9 cellular contexts compared by ENCODE assay signal in genomic region chr11:12126352-12127019, GRCh38. TPM values are rescaled to one million over a fixed set of nuclear protein-coding genes. Genes with fewer than 3 reads are reported as not detected.
DNase-seq lines count a peak whose midpoint lies in the region; ATAC-seq and TF ChIP-seq lines count a peak whose summit lies in the region.
"Had no signal": no experiment of that assay in that cellular context is flagged by ENCODE, and none has a peak within 500 bp of the region (broad histone marks: within the 10 kb centered on the region; RNA-seq: fewer than 3 reads in every experiment).

No MANE protein-coding gene starts in this region.

- intact Hi-C loops in HCT116 (cut with micrococcal nuclease): no loop called here

- H3K9me3 ChIP-seq in HCT116 (ENCODE audit: control insufficient read depth in 1 of 2, insufficient read depth in 1 of 2, low read depth in 1 of 2, low read length in 2 of 2) (no peaks in the 10 kb centered on the region), adipocyte (ENCODE audit: control insufficient read depth, low read length) (no peaks in the 10 kb centered on the region)
- H3K9me3 ChIP-seq in effector memory CD4-positive, alpha-beta T cell (ENCODE audit: control insufficient read depth, low read length): no peaks in the 10 kb centered on the region

- H3K4me3 ChIP-seq in AG04449 (ENCODE audit: low read depth, low read length) (no peak overlapping the region), HCT116 (replicated peaks in 1 of 2; ENCODE audit: low read depth in 1 of 2, low read length in 2 of 2) (no peak overlapping the region), adipocyte (ENCODE audit: low read length) (no peak overlapping the region)
- H3K4me3 ChIP-seq in effector memory CD4-positive, alpha-beta T cell (ENCODE audit: insufficient read depth, low read depth, low read length, poor library complexity, severe bottlenecking): no peak overlapping the region
- H3K4me3 ChIP-seq: SK-N-MC had no signal

- H2AFZ ChIP-seq in HCT116 (ENCODE audit: low read depth, low read length, poor library complexity, severe bottlenecking): no peak overlapping the region

- TF ChIP-seq RAD21 in HCT116 (IDR thresholded peaks at IDR 0.05; ENCODE audit: low read depth): no peak

- RAD21 ChIA-PET in HCT116 (lab: Charles Lee; ENCODE audit: low non-redundant PET in 1 of 2, low total read pairs in 2 of 2, uncharacterized antibody in 2 of 2, unreplicated experiment in 2 of 2): interaction anchor here in 1 of 2 experiments (1.5 kb wide), 1 partner anchor 155 kb away, joined by 3 read pairs; no protein-coding TSS in a partner anchor

- H3K27me3 ChIP-seq in HCT116 (ENCODE audit: insufficient read depth, low read length) (no peaks in the 10 kb centered on the region), adipocyte (replicated peaks; ENCODE audit: control insufficient read depth, insufficient read depth, low read length) (no peaks in the 10 kb centered on the region)
- no peaks in the 10 kb centered on the region for H3K27me3 ChIP-seq in effector memory CD4-positive, alpha-beta T cell (replicated peaks; ENCODE audit: control insufficient read depth, insufficient read depth, low read length, poor library complexity, severe bottlenecking)

- no TSS peak for BruUV-seq in HCT116 (replicated peaks; lab: Mats Ljungman, UMichigan)

- peak overlapping the region; percentile 36; the same call in 1 of the 2 replicates for H3K27ac ChIP-seq in HCT116 (ENCODE audit: low read depth, low read length)
- H3K27ac ChIP-seq in effector memory CD4-positive, alpha-beta T cell (ENCODE audit: insufficient read depth, low read length, poor library complexity, severe bottlenecking): no peak overlapping the region
- H3K27ac ChIP-seq: SK-N-MC had no signal

- peak overlapping the region; percentile 65 for H3K4me2 ChIP-seq in HCT116 (ENCODE audit: low read length)

- H3K36me3 ChIP-seq in HCT116 (ENCODE audit: control insufficient read depth in 1 of 2, insufficient read depth in 2 of 2, low read length in 2 of 2) (no peaks in the 10 kb centered on the region), adipocyte (ENCODE audit: control insufficient read depth, insufficient read depth, low read length, severe bottlenecking) (no peaks in the 10 kb centered on the region)
- no peaks in the 10 kb centered on the region for H3K36me3 ChIP-seq in effector memory CD4-positive, alpha-beta T cell (ENCODE audit: control insufficient read depth, insufficient read depth, low read length)

- H3K9me2 ChIP-seq in HCT116 (ENCODE audit: insufficient read depth): no peaks in the 10 kb centered on the region

- CTCF ChIA-PET in AG04449 (lab: Yijun Ruan, JAX): interaction anchor here (0.6 to 1.8 kb wide), 9 partner anchors 9 to 156 kb away, joined by 3 to 6 read pairs (median 4); no protein-coding TSS in a partner anchor
- CTCF ChIA-PET in HCT116 (lab: Charles Lee): interaction anchor here (0.9 to 1.0 kb wide), 2 partner anchors 79 to 155 kb away, joined by 3 to 4 read pairs; no protein-coding TSS in a partner anchor

- POLR2A ChIA-PET in AG04449 (lab: Yijun Ruan, JAX) (interaction anchor here (0.6 to 1.6 kb wide), 9 partner anchors 8 to 92 kb away, joined by 3 to 5 read pairs (median 4); partner anchors contain the start of gene MICAL2), HCT116 (lab: Charles Lee) (interaction anchor here (1.0 to 1.4 kb wide), 5 partner anchors 16 to 39 kb away, joined by 3 to 5 read pairs (median 3); partner anchors contain the start of gene MICAL2)

- H3K9ac ChIP-seq in HCT116 (ENCODE audit: low read length): peak overlapping the region; percentile 38
- no peak overlapping the region for H3K9ac ChIP-seq in adipocyte (ENCODE audit: low read length)

- no peak for TF ChIP-seq POLR2A in HCT116 (IDR thresholded peaks at IDR 0.05; ENCODE audit: borderline replicate concordance, extremely low read depth, insufficient read depth, insufficient read length)

- no peaks in the 10 kb centered on the region for H4K20me1 ChIP-seq in HCT116 (ENCODE audit: insufficient read depth)

- DNase-seq in AG04449 (ENCODE audit: low read depth, low spot score) (peak; percentile 49), HCT116 (ENCODE audit: low read depth, low spot score) (no peak), adipocyte (ENCODE audit: low read depth) (peak; percentile 78), islet precursor cell (peak; percentile 90), anterior cingulate cortex (lab: John Stamatoyannopoulos, UW) (no peak)
- no peak for DNase-seq in effector memory CD4-positive, alpha-beta T cell

- peaks cover 7% of the 10 kb centered on the region; the same call in 1 of the 2 replicates for H3K79me2 ChIP-seq in HCT116 (ENCODE audit: insufficient read depth, low read length)

- peaks cover 19 to 56% of the 10 kb centered on the region in 2 experiments for H3K4me1 ChIP-seq in HCT116 (ENCODE audit: control insufficient read depth in 1 of 2, insufficient read depth in 2 of 2, low read length in 2 of 2)
- peaks cover 25% of the 10 kb centered on the region for H3K4me1 ChIP-seq in adipocyte (ENCODE audit: control insufficient read depth, insufficient read depth, low read length)
- no peaks in the 10 kb centered on the region for H3K4me1 ChIP-seq in effector memory CD4-positive, alpha-beta T cell (ENCODE audit: control insufficient read depth, insufficient read depth, low read length, poor library complexity, severe bottlenecking)

- TF ChIP-seq CTCF in AG04449 (IDR thresholded peaks at IDR 0.05; ENCODE audit: insufficient read depth, low read length, missing control alignments) (peak; percentile 13), HCT116 (IDR thresholded peaks at IDR 0.05 in 2 of 3, conservative IDR thresholded peaks at IDR 0.05 in 1 of 3; ENCODE audit: borderline replicate concordance in 1 of 3, insufficient read depth in 1 of 3, low read depth in 2 of 3, low read length in 2 of 3) (0 out of 6 replicates have a peak, but pooled peaks of 1 of the 3 experiments have one; percentile 12)

- no peak for ATAC-seq in HCT116
- ATAC-seq in GM18502 (IDR thresholded peaks at IDR 0.05; ENCODE audit: poor library complexity, unreplicated experiment): no peak
- no peak for ATAC-seq in HG03521 (IDR thresholded peaks at IDR 0.05; ENCODE audit: unreplicated experiment)

TF ChIP-seq in HCT116, 20 proteins besides CTCF, POLR2A, EP300 and RAD21 (continues in another document):
- TF ChIP-seq CEBPB (IDR thresholded peaks at IDR 0.05; ENCODE audit: low read depth) (peak; percentile 89), YY1 (IDR thresholded peaks at IDR 0.05; ENCODE audit: extremely low read depth, insufficient replicate concordance, low read depth, low read length) (no peak), SP1 (IDR thresholded peaks at IDR 0.05; ENCODE audit: low read depth) (peak; percentile 55), ZBTB33 (IDR thresholded peaks at IDR 0.05; ENCODE audit: extremely low read depth, insufficient replicate concordance, low read length) (no peak), TCF7L2 (IDR thresholded peaks at IDR 0.05; ENCODE audit: borderline replicate concordance, extremely low read depth, insufficient read depth, insufficient read length) (no peak), SIN3A (IDR thresholded peaks at IDR 0.05; ENCODE audit: low read depth) (no peak), JUND (IDR thresholded peaks at IDR 0.05) (no peak), ATF3 (IDR thresholded peaks at IDR 0.05) (no peak), MAX (IDR thresholded peaks at IDR 0.05) (0 out of 2 replicates have a peak, but pooled peaks have one; percentile 42), SRF (IDR thresholded peaks at IDR 0.05; ENCODE audit: low read depth) (no peak), ZNF274 (IDR thresholded peaks at IDR 0.05; ENCODE audit: low read depth, low read length) (no peak)

RNA-seq across cellular contexts. Expression of gene MICAL2, which starts 16.1 kb away (rescaled TPM):
- 37.4 TPM for total RNA-seq in HCT116 (2021; ENCODE audit: unreplicated experiment)
- 31.3 and 42.8 TPM in 2 replicates for polyA plus RNA-seq in HCT116 (2012)

Comparison
In these comparisons a context has a peak if more than half of its experiments do, and no peak if none do; other contexts are left out.
1. DNase-seq: peak in AG04449 (single experiment), adipocyte (single experiment) and islet precursor cell (single experiment); none in HCT116 (single experiment), effector memory CD4-positive, alpha-beta T cell (0 of 3) and anterior cingulate cortex (0 of 58).